In the genomic region with DNA sequence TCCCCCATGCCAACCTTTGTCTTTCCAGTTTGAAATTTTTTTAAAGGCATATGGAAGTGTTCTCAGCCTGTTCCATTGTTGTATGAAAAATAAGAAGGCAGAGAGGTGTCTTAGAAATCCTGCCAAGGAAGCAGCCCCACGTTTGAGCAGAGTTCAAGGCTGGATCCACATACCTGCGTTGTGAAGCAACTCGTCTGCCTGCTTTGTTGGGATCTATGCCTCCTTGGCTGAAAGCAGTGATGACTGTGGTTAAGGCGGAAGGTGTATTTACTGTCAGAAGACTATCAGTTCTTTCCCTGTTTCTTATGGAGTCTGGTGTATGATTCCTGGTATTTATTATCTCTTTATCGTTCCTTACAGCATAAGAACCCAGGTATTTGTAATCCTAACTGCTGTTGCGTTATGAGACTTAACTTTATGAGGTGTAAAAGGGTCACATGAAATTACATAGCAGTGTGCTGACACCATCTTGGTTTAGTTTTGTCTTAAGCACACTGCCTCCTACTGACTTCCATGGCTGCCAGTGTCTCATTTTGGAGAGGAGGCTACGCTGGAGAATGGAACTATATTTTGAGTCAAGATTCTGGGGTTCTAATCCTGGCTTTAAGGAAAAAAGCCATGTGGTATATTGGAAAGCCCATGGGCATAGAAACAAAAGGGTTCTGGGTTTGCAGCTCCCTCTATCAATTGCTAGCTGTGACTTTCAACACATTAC, we compare ENCODE assay signal across 19 cellular contexts. TPM values are rescaled to one million over a fixed set of nuclear protein-coding genes. Genes with fewer than 3 reads are reported as not detected.
DNase-seq lines count a peak whose midpoint lies in the region; ATAC-seq and TF ChIP-seq lines count a peak whose summit lies in the region.
"Had no signal": no experiment of that assay in that cellular context is flagged by ENCODE, and none has a peak within 500 bp of the region (broad histone marks: within the 10 kb centered on the region; RNA-seq: fewer than 3 reads in every experiment).

No MANE protein-coding gene starts in this region.

- no peaks in the 10 kb centered on the region for H3K9me3 Mint-ChIP-seq in mesothelial cell of epicardium
- H3K9me3 Mint-ChIP-seq: CD4-positive, alpha-beta memory T cell had no signal

- intact Hi-C loops in mammary epithelial cell (cut with micrococcal nuclease) = no loop called here
- intact Hi-C loops in dorsolateral prefrontal cortex (cut with DNase I) = no loop called here

- H3K4me1 Mint-ChIP-seq in mesothelial cell of epicardium = peaks cover 19% of the 10 kb centered on the region

- H3K27me3 Mint-ChIP-seq in mesothelial cell of epicardium (ENCODE audit: low read depth) = no peaks in the 10 kb centered on the region
- H3K27me3 Mint-ChIP-seq: CD4-positive, alpha-beta memory T cell had no signal

- H3K4me3 ChIP-seq in OCI-LY3 (ENCODE audit: low read length) (no peak overlapping the region), mammary epithelial cell (replicated peaks in 1 of 3; ENCODE audit: insufficient read depth in 1 of 3, low read depth in 2 of 3, low read length in 3 of 3) (no peak overlapping the region), suprapubic skin (no peak overlapping the region), dorsolateral prefrontal cortex (no peak overlapping the region)
- H3K4me3 ChIP-seq: GM12878 had no signal

- no peak overlapping the region for H3K27ac ChIP-seq in OCI-LY3 (ENCODE audit: low read length)
- H3K27ac ChIP-seq in mammary epithelial cell (ENCODE audit: insufficient read depth, low read depth, low read length) = peak overlapping the region; percentile 98
- peak overlapping the region; percentile 15 for H3K27ac ChIP-seq in suprapubic skin
- H3K27ac ChIP-seq in dorsolateral prefrontal cortex = no peak overlapping the region

- WGBS in mammary epithelial cell (ENCODE audit: low coverage, missing lambda C conversion rate) = 30% methylated on average over 7 of the region's 7 CpGs
- WGBS in suprapubic skin = 79% methylated on average over 7 of the region's 7 CpGs

- no peak for TF ChIP-seq EP300 in suprapubic skin (IDR thresholded peaks at IDR 0.05)

- no peak overlapping the region for H3K9ac ChIP-seq in OCI-LY3 (ENCODE audit: low read length)
- H3K9ac ChIP-seq in mammary epithelial cell (ENCODE audit: insufficient read depth, low read length) = no peak overlapping the region

- H3K4me3 Mint-ChIP-seq in mesothelial cell of epicardium = no peak overlapping the region

- peaks cover 37% of the 10 kb centered on the region for H3K36me3 ChIP-seq in OCI-LY3 (replicated peaks; ENCODE audit: low read depth, low read length)
- no peaks in the 10 kb centered on the region for H3K36me3 ChIP-seq in mammary epithelial cell (ENCODE audit: insufficient read depth, low read length)
- peaks cover 4% of the 10 kb centered on the region for H3K36me3 ChIP-seq in suprapubic skin

- H3K79me2 ChIP-seq in OCI-LY3 (ENCODE audit: low read length) (peaks cover 29% of the 10 kb centered on the region), mammary epithelial cell (ENCODE audit: insufficient read depth, low read length) (peaks cover 19% of the 10 kb centered on the region)

- in situ Hi-C loops in mammary epithelial cell (cut with MboI; ENCODE audit: low sequenced_read_pairs in 2 of 2) = loop anchor here (10.0 kb wide), 2 partner anchors 120 to 190 kb away; a partner anchor contains a TSS

- H3K36me3 Mint-ChIP-seq in mesothelial cell of epicardium = no peaks in the 10 kb centered on the region

- H4K20me1 ChIP-seq in OCI-LY3 (ENCODE audit: insufficient read depth, low read length) (peaks cover 12% of the 10 kb centered on the region), mammary epithelial cell (ENCODE audit: insufficient read depth, low read length) (no peaks in the 10 kb centered on the region)

- no peak overlapping the region for H3K4me2 ChIP-seq in OCI-LY3 (ENCODE audit: low read length)
- H3K4me2 ChIP-seq in mammary epithelial cell (ENCODE audit: insufficient read depth, low read depth, low read length) = no peak overlapping the region

- no peak for ATAC-seq in GM21528 (IDR thresholded peaks at IDR 0.05; ENCODE audit: low FRiP score, unreplicated experiment)
- ATAC-seq: GM12878, HCT116 had no signal

- BruUV-seq in mammary epithelial cell (replicated peaks; lab: Mats Ljungman, UMichigan) = no TSS peak

- no peak for DNase-seq in mammary epithelial cell
- DNase-seq in mesothelial cell of epicardium (ENCODE audit: low spot score in 2 of 2, unreplicated experiment in 2 of 2) = no peak
- DNase-seq in suprapubic skin (ENCODE audit: low spot score in 2 of 2) = no peak
- DNase-seq in dorsolateral prefrontal cortex = no peak
- DNase-seq in ureter (ENCODE audit: low spot score) = no peak
- DNase-seq in NCI-H2227 (lab: John Stamatoyannopoulos, UW; ENCODE audit: unreplicated experiment) = no peak
- DNase-seq: Caco-2; CD4-positive, alpha-beta memory T cell; DMS 273 treated with DMSO at 0.1 percent for 48 hours; DMS79 treated with DMSO at 0.1 percent for 48 hours; GOT3; NCI-H1694; NCI-H2081; NCI-H2171; NCI-H524 treated with DMSO at 0.1 percent for 48 hours had no signal

- dilution Hi-C loops in mammary epithelial cell (cut with HindIII; ENCODE audit: low sequenced_read_pairs) = no loop called here

- H3K9me3 ChIP-seq in OCI-LY3 (ENCODE audit: insufficient read depth, low read length) (peaks cover 12% of the 10 kb centered on the region), mammary epithelial cell (replicated peaks; ENCODE audit: insufficient read depth, low read length) (peaks cover 6% of the 10 kb centered on the region), suprapubic skin (no peaks in the 10 kb centered on the region)

- no peaks in the 10 kb centered on the region for H3K27me3 ChIP-seq in OCI-LY3 (ENCODE audit: low read depth, low read length)
- no peaks in the 10 kb centered on the region for H3K27me3 ChIP-seq in mammary epithelial cell (ENCODE audit: insufficient read depth, low read length)
- no peaks in the 10 kb centered on the region for H3K27me3 ChIP-seq in suprapubic skin
- H3K27me3 ChIP-seq in dorsolateral prefrontal cortex = no peaks in the 10 kb centered on the region

- peak overlapping the region; percentile 41 for H3K27ac Mint-ChIP-seq in mesothelial cell of epicardium

- H3K4me1 ChIP-seq in OCI-LY3 (ENCODE audit: low read length) (peaks cover 20% of the 10 kb centered on the region), mammary epithelial cell (ENCODE audit: insufficient read depth, low read length) (peaks cover 24% of the 10 kb centered on the region), suprapubic skin (peaks cover 27% of the 10 kb centered on the region)

- 0 out of 2 replicates have a peak, but pooled peaks have one; percentile 4 for TF ChIP-seq CTCF in OCI-LY3 (IDR thresholded peaks at IDR 0.05; ENCODE audit: low read depth, low read length)
- peak in 1 of 2 donors; percentile 3 for TF ChIP-seq CTCF in mammary epithelial cell (conservative IDR thresholded peaks at IDR 0.05 in 1 of 2, IDR thresholded peaks at IDR 0.05 in 1 of 2; ENCODE audit: extremely low read depth in 1 of 2, insufficient read depth in 1 of 2, low read depth in 1 of 2, low read length in 2 of 2)
- no peak for TF ChIP-seq CTCF in mesothelial cell of epicardium (IDR thresholded peaks at IDR 0.05; ENCODE audit: unreplicated experiment)
- no peak for TF ChIP-seq CTCF in suprapubic skin (IDR thresholded peaks at IDR 0.05)
- no peak for TF ChIP-seq CTCF in dorsolateral prefrontal cortex (IDR thresholded peaks at IDR 0.05 in 54 of 56, conservative IDR thresholded peaks at IDR 0.05 in 2 of 56; ENCODE audit: low read depth in 1 of 56, partially characterized antibody in 56 of 56)

- CTCF ChIA-PET in mammary epithelial cell (lab: Charles Lee; ENCODE audit: low non-redundant PET) = no interaction called here

- TF ChIP-seq POLR2A in suprapubic skin (IDR thresholded peaks at IDR 0.05) = no peak

- H2AFZ ChIP-seq in OCI-LY3 (ENCODE audit: low read depth, low read length) (no peak overlapping the region), mammary epithelial cell (ENCODE audit: low read depth, low read length) (peak overlapping the region; percentile 31)

RNA-seq across cellular contexts. Expression of a gene that starts 3.1 kb away (rescaled TPM):
- total RNA-seq in mammary epithelial cell = 100 to 1,000 TPM; 284 to 459 TPM
- polyA plus RNA-seq in mammary epithelial cell = 248 TPM
- polyA minus RNA-seq in mammary epithelial cell = 297 TPM
- total RNA-seq in mesothelial cell of epicardium = 51.8 to 54.4 TPM (median 54.2 TPM) in 3 replicates
- total RNA-seq in suprapubic skin = 100 to 1,000 TPM in 3 of 4 donors, 10 to 100 TPM in 1; 48.8 to 173 (median 133) TPM
- total RNA-seq in dorsolateral prefrontal cortex = 100 to 1,000 TPM in 7 of 120 experiments, 10 to 100 TPM in 113; 33.4 to 188 (median 66.6) TPM
- total RNA-seq in ureter = 98.6 TPM

RNA-seq across cellular contexts. Expression of a gene that starts 54.4 kb away (rescaled TPM):
- total RNA-seq in mammary epithelial cell = 10 to 100 TPM; 10.0 to 19.8 TPM
- 8.3 TPM for polyA plus RNA-seq in mammary epithelial cell
- 3.9 TPM for polyA minus RNA-seq in mammary epithelial cell
- total RNA-seq in mesothelial cell of epicardium = 93.8 to 105 TPM (median 94.1 TPM) in 3 replicates
- 10 to 100 TPM; 22.3 to 33.5 (median 30.9) TPM for total RNA-seq in suprapubic skin
- total RNA-seq in dorsolateral prefrontal cortex = 1,000 to 10,000 TPM in 14 of 120 experiments, 100 to 1,000 TPM in 106; 402 to 1,527 (median 843) TPM
- total RNA-seq in ureter = 70.4 TPM
- total RNA-seq: CD4-positive, alpha-beta memory T cell; GM12878 had no signal
- polyA plus RNA-seq: CD4-positive, alpha-beta memory T cell had no signal

Comparison
In these comparisons a context has a peak if more than half of its experiments do, and no peak if none do; other contexts are left out.
1. H3K27ac ChIP-seq: peak in mammary epithelial cell (single experiment) and suprapubic skin (single experiment); none in OCI-LY3 (single experiment) and dorsolateral prefrontal cortex (0 of 59).